Comparison of ENCODE assay signal across 7 cellular contexts in genomic region chr10:34815174-34816066, GRCh38.
DNase-seq lines count a peak whose midpoint lies in the region; TF ChIP-seq lines count a peak whose summit lies in the region.

TSS of gene PARD3 (minus strand) at chr10:34815296. CDS start at chr10:34814995, 301 bp downstream.

- in situ Hi-C loops in HAP-1 (cut with MboI; ENCODE audit: low sequenced_read_pairs) = no loop called here

- peak within 1 kb of the TSS; percentile 86 for H3K4me3 ChIP-seq in HAP-1

- no peaks in the 10 kb centered on the region for H3K27me3 ChIP-seq in HAP-1 (ENCODE audit: low read depth)

- no peaks in the 10 kb centered on the region for H3K9me3 ChIP-seq in HAP-1

- H3K36me3 ChIP-seq in HAP-1 (replicated peaks) = no peaks in the 10 kb centered on the region

- DNase-seq in GM10266 (ENCODE audit: extremely low spot score) (peak; percentile 90), HAP-1 (ENCODE audit: low spot score in 2 of 2) (peak; percentile 72 to 88), NCI-H2227 treated with DMSO at 0.1 percent for 48 hours (lab: John Stamatoyannopoulos, UW) (peak; percentile 12), astrocyte of the hippocampus (ENCODE audit: low read depth, low spot score) (peak; percentile 86), hepatic stellate cell (ENCODE audit: low spot score) (peak; percentile 47), retina (peak; percentile 89), DMS153 treated with DMSO at 0.1 percent for 48 hours (lab: John Stamatoyannopoulos, UW; ENCODE audit: unreplicated experiment) (no peak)

- TF ChIP-seq CTCF in GM10266 (IDR thresholded peaks at IDR 0.05; ENCODE audit: control insufficient read depth, insufficient read depth, low read depth, missing control alignments) = no peak

- peaks cover 7% of the 10 kb centered on the region for H3K4me1 ChIP-seq in HAP-1
